1 cellular context compared by ENCODE assay signal in genomic region chr2:12606472-12607000, GRCh38.
TF ChIP-seq lines count a peak whose summit lies in the region.

No MANE protein-coding gene starts in this region.

TF ChIP-seq in SK-N-SH, 30 proteins besides CTCF, POLR2A, EP300 and RAD21 (continued from another document):
- TF ChIP-seq REST (IDR thresholded peaks at IDR 0.05; ENCODE audit: low read depth, low read length) (peak; percentile 33; the same call in 1 of the 2 replicates), USF1 (IDR thresholded peaks at IDR 0.05; ENCODE audit: borderline replicate concordance, low read depth) (0 out of 2 replicates have a peak, but pooled peaks have one; percentile 15), TCF12 (IDR thresholded peaks at IDR 0.05) (peak; percentile 98), FOSL2 (IDR thresholded peaks at IDR 0.05; ENCODE audit: borderline replicate concordance, low read depth) (peak; percentile 17; the same call in 1 of the 2 replicates), MEF2A (IDR thresholded peaks at IDR 0.05; ENCODE audit: borderline replicate concordance, low read depth) (no peak), RXRA (IDR thresholded peaks at IDR 0.05; ENCODE audit: borderline replicate concordance, low read depth) (no peak), PBX3 (IDR thresholded peaks at IDR 0.05) (peak; percentile 53; the same call in 1 of the 2 replicates), NFIC (IDR thresholded peaks at IDR 0.05; ENCODE audit: borderline replicate concordance) (peak; percentile 40; the same call in 1 of the 2 replicates), USF2 (IDR thresholded peaks at IDR 0.05; ENCODE audit: borderline replicate concordance, low read depth, low read length) (no peak)
